Comparison of ENCODE assay signal across 10 cellular contexts in the genomic region with DNA sequence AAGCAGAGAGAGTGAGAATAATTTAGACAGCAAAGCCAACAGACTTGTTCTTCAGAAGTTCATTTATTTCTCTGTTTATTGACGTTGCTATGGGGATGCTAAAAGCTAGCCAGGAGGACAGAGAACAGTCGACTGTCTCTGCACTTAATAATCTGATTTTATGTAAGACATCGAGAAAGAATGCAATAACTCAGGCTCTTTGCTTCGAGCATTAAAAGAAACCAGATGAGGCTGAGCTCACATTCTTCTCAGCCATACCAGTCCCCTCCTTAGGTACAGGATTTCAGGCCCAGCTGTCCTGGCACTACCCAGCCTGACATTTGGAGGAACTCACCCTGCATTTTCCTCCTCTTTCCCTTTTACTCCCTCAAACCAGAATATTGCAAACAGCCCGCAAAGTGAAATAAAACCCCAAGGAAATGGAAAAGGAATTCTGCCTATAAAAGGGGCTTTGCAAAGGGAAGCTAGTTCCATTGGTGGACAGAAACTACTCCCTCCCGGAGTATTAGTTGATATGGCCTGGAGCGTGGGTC. TPM values are rescaled to one million over a fixed set of nuclear protein-coding genes. Genes with fewer than 3 reads are reported as not detected.
DNase-seq lines count a peak whose midpoint lies in the region; ATAC-seq and TF ChIP-seq lines count a peak whose summit lies in the region.
"Had no signal": no experiment of that assay in that cellular context is flagged by ENCODE, and none has a peak within 500 bp of the region (broad histone marks: within the 10 kb centered on the region; RNA-seq: fewer than 3 reads in every experiment).

No MANE protein-coding gene starts in this region.

- in situ Hi-C loops in mammary epithelial cell (cut with MboI; ENCODE audit: low sequenced_read_pairs in 2 of 2) = loop anchor here in 1 of 2 donors (10.0 to 25.0 kb wide), 2 partner anchors 100 to 342 kb away; no protein-coding TSS in a partner anchor

- no peaks in the 10 kb centered on the region for H4K20me1 ChIP-seq in mammary epithelial cell (ENCODE audit: insufficient read depth, low read length)

- no peak for TF ChIP-seq POLR2A in suprapubic skin (IDR thresholded peaks at IDR 0.05)

- dilution Hi-C loops in mammary epithelial cell (cut with HindIII; ENCODE audit: low sequenced_read_pairs) = no loop called here

- DNase-seq in NCI-H2029 treated with DMSO at 0.1 percent for 48 hours (lab: John Stamatoyannopoulos, UW) (peak; percentile 40), mammary epithelial cell (peak; percentile 65), kidney tubule cell (ENCODE audit: low spot score) (peak; percentile 53), suprapubic skin (ENCODE audit: low spot score in 2 of 2) (no peak), DMS79 (lab: John Stamatoyannopoulos, UW) (no peak), NCI-H1930 (lab: John Stamatoyannopoulos, UW) (no peak)
- DNase-seq: activated effector memory CD4-positive, alpha-beta T cell treated with Interleukin-2 at 50 U/mL for 16 hours had no signal

- TF ChIP-seq EP300 in suprapubic skin (IDR thresholded peaks at IDR 0.05) = no peak

- intact Hi-C loops in mammary epithelial cell (cut with micrococcal nuclease) = no loop called here

- H3K4me3 ChIP-seq in mammary epithelial cell (replicated peaks in 1 of 3; ENCODE audit: insufficient read depth in 1 of 3, low read depth in 2 of 3, low read length in 3 of 3) (no peak overlapping the region), suprapubic skin (peak overlapping the region; percentile 7)

- H2AFZ ChIP-seq in mammary epithelial cell (ENCODE audit: low read depth, low read length) = peak overlapping the region; percentile 72

- H3K27ac ChIP-seq in mammary epithelial cell (ENCODE audit: insufficient read depth, low read depth, low read length) (peak overlapping the region; percentile 3), suprapubic skin (peak overlapping the region; percentile 67)
- H3K27ac ChIP-seq: HL-60 had no signal

- H3K4me2 ChIP-seq in mammary epithelial cell (ENCODE audit: insufficient read depth, low read depth, low read length) = peak overlapping the region; percentile 29

- WGBS in mammary epithelial cell (ENCODE audit: low coverage, missing lambda C conversion rate) = 9% methylated on average over 7 of the region's 7 CpGs
- WGBS in suprapubic skin = 14% methylated on average over 7 of the region's 7 CpGs

- no peak for TF ChIP-seq CTCF in mammary epithelial cell (conservative IDR thresholded peaks at IDR 0.05 in 1 of 2, IDR thresholded peaks at IDR 0.05 in 1 of 2; ENCODE audit: extremely low read depth in 1 of 2, insufficient read depth in 1 of 2, low read depth in 1 of 2, low read length in 2 of 2)
- no peak for TF ChIP-seq CTCF in suprapubic skin (IDR thresholded peaks at IDR 0.05)

- no TSS peak for BruUV-seq in mammary epithelial cell (replicated peaks; lab: Mats Ljungman, UMichigan)

- CTCF ChIA-PET in mammary epithelial cell (lab: Charles Lee; ENCODE audit: low non-redundant PET) = no interaction called here

- no peaks in the 10 kb centered on the region for H3K79me2 ChIP-seq in mammary epithelial cell (ENCODE audit: insufficient read depth, low read length)

- H3K27me3 ChIP-seq in mammary epithelial cell (ENCODE audit: insufficient read depth, low read length) (no peaks in the 10 kb centered on the region), suprapubic skin (no peaks in the 10 kb centered on the region)

- H3K4me1 ChIP-seq in mammary epithelial cell (ENCODE audit: insufficient read depth, low read length) = peaks cover 4% of the 10 kb centered on the region
- peaks cover 24% of the 10 kb centered on the region for H3K4me1 ChIP-seq in suprapubic skin

- H3K9me3 ChIP-seq in mammary epithelial cell (replicated peaks; ENCODE audit: insufficient read depth, low read length) (no peaks in the 10 kb centered on the region), suprapubic skin (no peaks in the 10 kb centered on the region)

- no peaks in the 10 kb centered on the region for H3K36me3 ChIP-seq in mammary epithelial cell (ENCODE audit: insufficient read depth, low read length)
- no peaks in the 10 kb centered on the region for H3K36me3 ChIP-seq in suprapubic skin

- no peak overlapping the region for H3K9ac ChIP-seq in mammary epithelial cell (ENCODE audit: insufficient read depth, low read length)

- ATAC-seq in HG02938 (IDR thresholded peaks at IDR 0.05; ENCODE audit: unreplicated experiment) (no peak), GM19452 (IDR thresholded peaks at IDR 0.05; ENCODE audit: unreplicated experiment) (no peak)

RNA-seq across cellular contexts. Expression of gene DPYSL3, which starts 44.5 kb away (rescaled TPM):
- total RNA-seq in mammary epithelial cell (1 to 10 TPM; 2.8 to 8.8 TPM), suprapubic skin (10 to 100 TPM; 12.0 to 22.2 (median 16.6) TPM)
- polyA plus RNA-seq in mammary epithelial cell = 13.9 TPM
- polyA minus RNA-seq in mammary epithelial cell = 38.0 TPM

Comparison
In these comparisons a context has a peak if more than half of its experiments do, and no peak if none do; other contexts are left out.
1. DNase-seq: peak in NCI-H2029 treated with DMSO at 0.1 percent for 48 hours (single experiment), mammary epithelial cell (single experiment) and kidney tubule cell (single experiment); none in suprapubic skin (0 of 2), DMS79 (single experiment) and NCI-H1930 (0 of 2).